Comparison of ENCODE assay signal across 23 cellular contexts in the genomic region with DNA sequence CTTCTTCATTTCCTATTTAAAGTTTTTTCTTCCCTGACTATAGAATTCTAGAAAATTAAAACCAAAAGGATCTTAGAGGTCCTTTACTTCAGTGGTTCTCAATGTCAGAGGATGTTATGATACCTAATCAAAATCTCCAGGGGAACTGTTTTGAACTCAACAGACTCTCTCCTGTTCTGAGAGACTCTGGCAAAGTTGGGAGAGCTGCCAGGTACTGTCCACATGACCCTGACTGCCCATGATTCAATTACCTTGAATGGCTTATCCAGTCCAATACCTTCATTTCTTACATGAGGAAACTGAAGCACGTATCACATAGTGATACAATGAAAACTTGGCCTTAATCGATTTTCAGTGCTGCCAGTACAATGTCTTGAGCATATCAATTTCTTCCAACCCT. TPM values are rescaled to one million over a fixed set of nuclear protein-coding genes. Genes with fewer than 3 reads are reported as not detected.
DNase-seq lines count a peak whose midpoint lies in the region; ATAC-seq and TF ChIP-seq lines count a peak whose summit lies in the region.
"Had no signal": no experiment of that assay in that cellular context is flagged by ENCODE, and none has a peak within 500 bp of the region (broad histone marks: within the 10 kb centered on the region; RNA-seq: fewer than 3 reads in every experiment).

No MANE protein-coding gene starts in this region.

- no peak overlapping the region for H3K4me3 ChIP-seq in Peyer's patch
- H3K4me3 ChIP-seq: PC-9, thoracic aorta had no signal

- no peaks in the 10 kb centered on the region for H3K4me1 ChIP-seq in Peyer's patch

- H3K9me3 ChIP-seq in Peyer's patch, result no peaks in the 10 kb centered on the region
- H3K9me3 ChIP-seq: thoracic aorta had no signal

- H3K27me3 ChIP-seq in Peyer's patch, result no peaks in the 10 kb centered on the region

- TF ChIP-seq POLR2A in Peyer's patch (IDR thresholded peaks at IDR 0.05), result no peak

- no peak for TF ChIP-seq CTCF in Peyer's patch (IDR thresholded peaks at IDR 0.05)

- DNase-seq in Right ventricle myocardium superior (peak; percentile 50), cardiac septum (ENCODE audit: low spot score) (no peak), dermis blood vessel endothelial cell (peak; percentile 8), left lobe of liver (ENCODE audit: low spot score) (no peak), Peyer's patch (no peak), NCI-H1436 (lab: John Stamatoyannopoulos, UW) (no peak)
- DNase-seq: activated CD4-positive, alpha-beta memory T cell treated with anti-CD3 and anti-CD28 coated beads, Interleukin-2, amount 10 ng/mL, durations not matched to agents 7 days and 5 days; CD8-positive, alpha-beta memory T cell; DMS153; glutamatergic neuron; Kasumi-1; MV-4-11; NCI-H146; NCI-H2107; NCI-H524; NK-92 treated with Interleukin-12 subunit alpha and Interleukin-12 subunit beta, amount 100 ng/mL, for 24 hours; PC-9; stimulated activated naive CD4-positive, alpha-beta T cell treated with Interleukin-2 at 50 U/mL for 16 hours; T-cell had no signal

- intact Hi-C loops in Right ventricle myocardium superior (cut with DNase I) (no loop called here), cardiac septum (cut with DNase I) (no loop called here)

- no peak overlapping the region for H3K27ac ChIP-seq in Peyer's patch
- H3K27ac ChIP-seq: PC-9, thoracic aorta had no signal

- H3K36me3 ChIP-seq in Peyer's patch, result peaks cover 0 to 74% (median 0%) of the 10 kb centered on the region in 3 donors

- peak; percentile 92 for ATAC-seq in Right ventricle myocardium superior (ENCODE audit: poor library complexity)
- ATAC-seq in left lobe of liver, result peak; percentile 57
- ATAC-seq in HG03342 (IDR thresholded peaks at IDR 0.05; ENCODE audit: unreplicated experiment), result no peak
- ATAC-seq: activated CD4-positive, CD25-positive, alpha-beta regulatory T cell treated with anti-CD3 and anti-CD28 coated beads, Interleukin-2, amount 50 U/mL, for 24 hours; activated naive CD4-positive, alpha-beta T cell treated with anti-CD3 and anti-CD28 coated beads, Interleukin-2, amount 50 U/mL, for 72 hours; T-cell had no signal

RNA-seq across cellular contexts. Expression of a gene that starts 16.6 kb away (rescaled TPM):
- total RNA-seq in Right ventricle myocardium superior (12.1 TPM), cardiac septum (8.3 TPM), dermis blood vessel endothelial cell (12.0 and 14.1 TPM in 2 replicates), left lobe of liver (6.2 TPM), Peyer's patch (10 to 100 TPM; 12.6 to 15.4 (median 14.2) TPM)

RNA-seq across cellular contexts. Expression of a gene that starts 16.6 kb away (rescaled TPM):
- total RNA-seq in Right ventricle myocardium superior (212 TPM), cardiac septum (129 TPM), dermis blood vessel endothelial cell (127 and 179 TPM in 2 replicates), left lobe of liver (47.9 TPM), Peyer's patch (100 to 1,000 TPM in 2 of 4 donors, 10 to 100 TPM in 2; 40.4 to 162 (median 107) TPM)

Comparison
In these comparisons a context has a peak if more than half of its experiments do, and no peak if none do; other contexts are left out.
1. DNase-seq: peak in Right ventricle myocardium superior (single experiment) and dermis blood vessel endothelial cell (single experiment); none in cardiac septum (single experiment), left lobe of liver (single experiment), Peyer's patch (0 of 3) and NCI-H1436 (single experiment).